ENCODE assay signal across 18 cellular contexts in the genomic region with DNA sequence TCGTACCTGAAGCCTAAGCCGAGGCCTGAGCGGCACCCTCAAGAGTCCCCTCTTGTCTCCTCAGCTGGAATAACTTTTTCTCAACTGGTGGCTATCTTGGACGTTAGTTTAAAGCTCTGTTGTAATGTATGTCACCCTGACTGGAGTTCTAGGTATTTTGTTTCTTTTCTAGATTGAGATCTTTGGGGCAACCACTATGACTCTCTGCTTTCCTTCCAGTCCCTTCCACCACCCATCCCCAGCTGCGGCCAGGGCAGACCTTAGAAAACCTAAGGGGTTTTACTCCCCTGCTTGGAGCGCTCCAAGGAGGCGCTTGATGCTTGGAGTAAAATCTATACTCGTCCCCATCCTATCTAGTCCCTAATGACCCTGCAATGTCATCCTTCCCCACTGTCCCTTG.
DNase-seq lines count a peak whose midpoint lies in the region; ATAC-seq lines count a peak whose summit lies in the region.
"Had no signal": no experiment of that assay in that cellular context is flagged by ENCODE, and none has a peak within 500 bp of the region (broad histone marks: within the 10 kb centered on the region; RNA-seq: fewer than 3 reads in every experiment).

No MANE protein-coding gene starts in this region.

- DNase-seq in activated CD4-positive, alpha-beta T cell treated with anti-CD3 and anti-CD28 coated beads, Interleukin-2, amount 10 ng/mL, durations not matched to agents 24 days and 14 days, result no peak
- DNase-seq in activated CD4-positive, alpha-beta T cell treated with anti-CD3 and anti-CD28 coated beads for 4 hours, result no peak
- DNase-seq in OCI-M1 (lab: John Stamatoyannopoulos, UW), result peak; percentile 64
- DNase-seq in natural killer cell treated with Interleukin-12 subunit alpha and Interleukin-12 subunit beta and Interleukin-15 and Interleukin-18, amount 100 ng/mL, for 72 hours (ENCODE audit: low spot score), result no peak
- no peak for DNase-seq in CD1c-positive myeloid dendritic cell (ENCODE audit: extremely low spot score)
- no peak for DNase-seq in NCI-H774 (lab: John Stamatoyannopoulos, UW)
- DNase-seq: COR-L47; DMS153; GOT3; NCI-H1436; NCI-H2029; NCI-H2171; NCI-H446; NCI-H69; NK-92 treated with Interleukin-12 subunit alpha and Interleukin-12 subunit beta, amount 100 ng/mL, for 24 hours; RPMI8226 had no signal

- H3K9me3 Mint-ChIP-seq in activated CD4-positive, alpha-beta T cell treated with anti-CD3 and anti-CD28 coated beads, Interleukin-2, amount 10 ng/mL, durations not matched to agents 24 days and 14 days, result peaks cover 9% of the 10 kb centered on the region
- peaks cover 5% of the 10 kb centered on the region for H3K9me3 Mint-ChIP-seq in activated T-helper 17 cell treated with anti-CD3 and anti-CD28 coated beads, Interleukin-2, amount 50 U/mL, for 72 hours
- H3K9me3 Mint-ChIP-seq in natural killer cell treated with Interleukin-12 subunit alpha and Interleukin-12 subunit beta and Interleukin-15 and Interleukin-18, amount 100 ng/mL, for 72 hours, result peaks cover 8% of the 10 kb centered on the region

- intact Hi-C loops in activated CD4-positive, alpha-beta T cell treated with anti-CD3 and anti-CD28 coated beads, Interleukin-2, amount 10 ng/mL, durations not matched to agents 24 days and 14 days (cut with micrococcal nuclease), result no loop called here

- H3K27me3 Mint-ChIP-seq in activated CD4-positive, alpha-beta T cell treated with anti-CD3 and anti-CD28 coated beads, Interleukin-2, amount 10 ng/mL, durations not matched to agents 24 days and 14 days, result no peaks in the 10 kb centered on the region
- no peaks in the 10 kb centered on the region for H3K27me3 Mint-ChIP-seq in activated T-helper 17 cell treated with anti-CD3 and anti-CD28 coated beads, Interleukin-2, amount 50 U/mL, for 72 hours
- H3K27me3 Mint-ChIP-seq in natural killer cell treated with Interleukin-12 subunit alpha and Interleukin-12 subunit beta and Interleukin-15 and Interleukin-18, amount 100 ng/mL, for 72 hours, result no peaks in the 10 kb centered on the region

- ATAC-seq in activated T-helper 17 cell treated with anti-CD3 and anti-CD28 coated beads, Interleukin-2, amount 50 U/mL, for 72 hours (replicated peaks), result peak; percentile 57
- peak in 1 of 2 donors; percentile 62 for ATAC-seq in natural killer cell treated with Interleukin-12 subunit alpha and Interleukin-12 subunit beta and Interleukin-15 and Interleukin-18, amount 100 ng/mL, for 72 hours
- no peak for ATAC-seq in GM21717 (IDR thresholded peaks at IDR 0.05; ENCODE audit: unreplicated experiment)

- peak overlapping the region; percentile 9 for H3K4me3 Mint-ChIP-seq in activated CD4-positive, alpha-beta T cell treated with anti-CD3 and anti-CD28 coated beads, Interleukin-2, amount 10 ng/mL, durations not matched to agents 24 days and 14 days
- peak overlapping the region; percentile 5 for H3K4me3 Mint-ChIP-seq in activated T-helper 17 cell treated with anti-CD3 and anti-CD28 coated beads, Interleukin-2, amount 50 U/mL, for 72 hours
- peak overlapping the region; percentile 39 for H3K4me3 Mint-ChIP-seq in natural killer cell treated with Interleukin-12 subunit alpha and Interleukin-12 subunit beta and Interleukin-15 and Interleukin-18, amount 100 ng/mL, for 72 hours

- peak overlapping the region; percentile 47 for H3K27ac Mint-ChIP-seq in activated CD4-positive, alpha-beta T cell treated with anti-CD3 and anti-CD28 coated beads, Interleukin-2, amount 10 ng/mL, durations not matched to agents 24 days and 14 days
- H3K27ac Mint-ChIP-seq in activated T-helper 17 cell treated with anti-CD3 and anti-CD28 coated beads, Interleukin-2, amount 50 U/mL, for 72 hours, result peak overlapping the region; percentile 75
- peak overlapping the region; percentile 59 to 70 for H3K27ac Mint-ChIP-seq in natural killer cell treated with Interleukin-12 subunit alpha and Interleukin-12 subunit beta and Interleukin-15 and Interleukin-18, amount 100 ng/mL, for 72 hours

- H3K36me3 Mint-ChIP-seq in activated CD4-positive, alpha-beta T cell treated with anti-CD3 and anti-CD28 coated beads, Interleukin-2, amount 10 ng/mL, durations not matched to agents 24 days and 14 days (ENCODE audit: low read depth), result peaks cover 11% of the 10 kb centered on the region
- H3K36me3 Mint-ChIP-seq in activated T-helper 17 cell treated with anti-CD3 and anti-CD28 coated beads, Interleukin-2, amount 50 U/mL, for 72 hours (ENCODE audit: low read depth), result no peaks in the 10 kb centered on the region
- peaks cover 6% of the 10 kb centered on the region for H3K36me3 Mint-ChIP-seq in natural killer cell treated with Interleukin-12 subunit alpha and Interleukin-12 subunit beta and Interleukin-15 and Interleukin-18, amount 100 ng/mL, for 72 hours

- H3K4me1 Mint-ChIP-seq in activated CD4-positive, alpha-beta T cell treated with anti-CD3 and anti-CD28 coated beads, Interleukin-2, amount 10 ng/mL, durations not matched to agents 24 days and 14 days, result peaks cover 32% of the 10 kb centered on the region
- H3K4me1 Mint-ChIP-seq in activated T-helper 17 cell treated with anti-CD3 and anti-CD28 coated beads, Interleukin-2, amount 50 U/mL, for 72 hours, result peaks cover 17% of the 10 kb centered on the region
- H3K4me1 Mint-ChIP-seq in natural killer cell treated with Interleukin-12 subunit alpha and Interleukin-12 subunit beta and Interleukin-15 and Interleukin-18, amount 100 ng/mL, for 72 hours (ENCODE audit: low read depth in 2 of 2), result peaks cover 32 to 35% of the 10 kb centered on the region in 2 donors
